In genomic region chr19:13078897-13079541, GRCh38 we compare ENCODE assay signal across 12 cellular contexts. TPM values are rescaled to one million over a fixed set of nuclear protein-coding genes. Genes with fewer than 3 reads are reported as not detected.
DNase-seq lines count a peak whose midpoint lies in the region; ATAC-seq and TF ChIP-seq lines count a peak whose summit lies in the region.
"Had no signal": no experiment of that assay in that cellular context is flagged by ENCODE, and none has a peak within 500 bp of the region (broad histone marks: within the 10 kb centered on the region; RNA-seq: fewer than 3 reads in every experiment).

No MANE protein-coding gene starts in this region.

- no peaks in the 10 kb centered on the region for H4K20me1 ChIP-seq in GM23338 (replicated peaks; ENCODE audit: insufficient read depth)

- no peaks in the 10 kb centered on the region for H3K9me3 ChIP-seq in right atrium auricular region
- H3K9me3 ChIP-seq in stomach smooth muscle (ENCODE audit: control insufficient read depth in 2 of 2, low read length in 2 of 2): no peaks in the 10 kb centered on the region

- peak overlapping the region; percentile 46 to 47 for H3K9ac ChIP-seq in stomach smooth muscle (ENCODE audit: low read length in 2 of 2)

- H3K27me3 ChIP-seq in GM23338 (ENCODE audit: insufficient read depth) (peaks cover 8% of the 10 kb centered on the region; the same call in 1 of the 2 replicates), right atrium auricular region (no peaks in the 10 kb centered on the region), stomach smooth muscle (ENCODE audit: control insufficient read depth in 1 of 2, insufficient read depth in 2 of 2, low read length in 2 of 2) (no peaks in the 10 kb centered on the region)
- H3K27me3 ChIP-seq: brain microvascular endothelial cell had no signal

- no peak overlapping the region for H3K27ac Mint-ChIP-seq in GM23338
- H3K27ac Mint-ChIP-seq: type B pancreatic cell had no signal

- H3K4me3 Mint-ChIP-seq in GM23338: no peak overlapping the region; the same call in 2 of the 3 replicates
- H3K4me3 Mint-ChIP-seq: type B pancreatic cell had no signal

- peaks cover 39% of the 10 kb centered on the region for H3K4me1 Mint-ChIP-seq in GM23338

- H3K36me3 ChIP-seq in GM23338 (ENCODE audit: insufficient read depth): no peaks in the 10 kb centered on the region
- peaks cover 17% of the 10 kb centered on the region for H3K36me3 ChIP-seq in right atrium auricular region
- peaks cover 19 to 34% of the 10 kb centered on the region in 2 donors for H3K36me3 ChIP-seq in stomach smooth muscle (ENCODE audit: control insufficient read depth in 2 of 2, insufficient read depth in 2 of 2, low read length in 2 of 2)

- H3K27ac ChIP-seq in GM23338 (ENCODE audit: low read depth): no peak overlapping the region
- H3K27ac ChIP-seq in right atrium auricular region: peak overlapping the region; percentile 78 to 86
- peak overlapping the region; percentile 80 for H3K27ac ChIP-seq in stomach smooth muscle (ENCODE audit: low read length)
- H3K27ac ChIP-seq: brain microvascular endothelial cell had no signal

- peaks cover 39% of the 10 kb centered on the region for H3K27me3 Mint-ChIP-seq in GM23338 (ENCODE audit: insufficient read depth, low read depth, poor library complexity)

- no peaks in the 10 kb centered on the region for H3K79me2 ChIP-seq in GM23338 (replicated peaks; ENCODE audit: insufficient read depth)

- H2AFZ ChIP-seq in GM23338: peak overlapping the region; percentile 66; the same call in 1 of the 2 replicates

- H3K9me3 Mint-ChIP-seq in GM23338: no peaks in the 10 kb centered on the region
- H3K9me3 Mint-ChIP-seq: type B pancreatic cell had no signal

- H3K4me3 ChIP-seq in GM23338: no peak overlapping the region
- H3K4me3 ChIP-seq in right atrium auricular region: no peak overlapping the region
- no peak overlapping the region for H3K4me3 ChIP-seq in stomach smooth muscle (ENCODE audit: low read length in 2 of 2)

- H3K9me2 ChIP-seq in GM23338 (ENCODE audit: insufficient read depth): no peaks in the 10 kb centered on the region

- ATAC-seq in GM23338 (peak; percentile 2; the same call in 1 of the 3 replicates), SK-N-SH treated with all-trans-retinoic acid at 6 μM for 48 hours (peak; percentile 45), HG02885 (IDR thresholded peaks at IDR 0.05; ENCODE audit: poor library complexity, unreplicated experiment) (no peak), GM21737 (IDR thresholded peaks at IDR 0.05; ENCODE audit: unreplicated experiment) (no peak), GM21515 (IDR thresholded peaks at IDR 0.05; ENCODE audit: unreplicated experiment) (no peak)

- H3F3A ChIP-seq in GM23338 (replicated peaks; ENCODE audit: low read depth): 0 out of 2 replicates have a peak, but pooled peaks cover 11% of the 10 kb centered on the region

- peak overlapping the region; percentile 72; the same call in 1 of the 2 replicates for H3K4me2 ChIP-seq in GM23338

- DNase-seq in GM23338 (ENCODE audit: low spot score) (peak; percentile 15), right atrium auricular region (ENCODE audit: low spot score) (no peak), D341Med (ENCODE audit: low spot score) (no peak)
- DNase-seq: brain microvascular endothelial cell; stimulated activated CD4-positive, alpha-beta T cell treated with anti-CD3 and anti-CD28 coated beads, Interleukin-2, amount 100 ng/mL, for 24 hours had no signal

- H3K36me3 Mint-ChIP-seq in GM23338 (ENCODE audit: low read depth): no peaks in the 10 kb centered on the region
- H3K36me3 Mint-ChIP-seq: type B pancreatic cell had no signal

- H3K4me1 ChIP-seq in GM23338 (ENCODE audit: insufficient read depth) (peaks cover 34% of the 10 kb centered on the region), right atrium auricular region (peaks cover 0 to 81% of the 10 kb centered on the region in 2 donors), stomach smooth muscle (ENCODE audit: control insufficient read depth, insufficient read depth, low read length) (peaks cover 65% of the 10 kb centered on the region)

- TF ChIP-seq CTCF in GM23338 (conservative IDR thresholded peaks at IDR 0.05; ENCODE audit: low read depth in 2 of 2) (no peak), right atrium auricular region (IDR thresholded peaks at IDR 0.05) (no peak)

TF ChIP-seq in GM23338, 12 proteins besides CTCF, POLR2A, EP300 and RAD21 (continues in another document):
- no peak for TF ChIP-seq NANOG (IDR thresholded peaks at IDR 0.05; ENCODE audit: borderline replicate concordance)
- TF ChIP-seq ZNF331 (CRISPR knock-in tag; IDR thresholded peaks at IDR 0.05; ENCODE audit: low read depth): no peak
- no peak for TF ChIP-seq STAT1 (IDR thresholded peaks at IDR 0.05; ENCODE audit: unreplicated experiment)
- no peak for TF ChIP-seq EZH2 (IDR thresholded peaks at IDR 0.05; ENCODE audit: low read depth, unreplicated experiment)
- TF ChIP-seq ETS1 (IDR thresholded peaks at IDR 0.05): no peak
- TF ChIP-seq ZNF114 (CRISPR knock-in tag; IDR thresholded peaks at IDR 0.05): no peak

TF ChIP-seq in SK-N-SH treated with all-trans-retinoic acid at 6 μM for 48 hours, 23 proteins besides CTCF, POLR2A, EP300 and RAD21:
- TF ChIP-seq ZNF70 (CRISPR knock-in tag; IDR thresholded peaks at IDR 0.05) (no peak), ZNF565 (CRISPR knock-in tag; conservative IDR thresholded peaks at IDR 0.05; ENCODE audit: low read depth) (no peak), TOX (CRISPR knock-in tag; IDR thresholded peaks at IDR 0.05; ENCODE audit: borderline replicate concordance) (no peak), CSRNP3 (CRISPR knock-in tag; IDR thresholded peaks at IDR 0.05) (no peak), TCF4 (CRISPR knock-in tag; IDR thresholded peaks at IDR 0.05; ENCODE audit: borderline replicate concordance) (no peak)

RNA-seq across cellular contexts. Expression of gene LYL1, which starts 23.6 kb away (rescaled TPM):
- 0.47 and 2.2 TPM in 2 replicates for total RNA-seq in GM23338 (2014; rRNA removed; shearing (Covaris generic))
- polyA plus RNA-seq in GM23338 (2016; fragmentation: Nextera tagmentation; extraction: Ambion mirVana): 0.77 and 1.2 TPM in 2 replicates
- total RNA-seq in right atrium auricular region: 10 to 100 TPM; 10.2 to 15.3 TPM
- total RNA-seq: Calu3 had no signal

RNA-seq across cellular contexts. Expression of gene TRMT1, which starts 37.5 kb away (rescaled TPM):
- 76.4 and 88.6 TPM in 2 replicates for total RNA-seq in GM23338 (2014; rRNA removed; shearing (Covaris generic))
- polyA plus RNA-seq in GM23338 (2016; fragmentation: Nextera tagmentation; extraction: Ambion mirVana): 90.1 and 92.6 TPM in 2 replicates
- total RNA-seq in right atrium auricular region: 10 to 100 TPM; 13.6 to 15.0 TPM

RNA-seq across cellular contexts. Expression of gene NACC1, which starts 39.0 kb away (rescaled TPM):
- total RNA-seq in GM23338 (2014; rRNA removed; shearing (Covaris generic)): 203 and 260 TPM in 2 replicates
- polyA plus RNA-seq in GM23338 (2016; fragmentation: Nextera tagmentation; extraction: Ambion mirVana): 12.4 and 16.1 TPM in 2 replicates
- total RNA-seq in right atrium auricular region: 10 to 100 TPM; 25.4 to 27.3 TPM

Comparison
In these comparisons a context has a peak if more than half of its experiments do, and no peak if none do; other contexts are left out.
1. ATAC-seq: peak in GM23338 (single experiment) and SK-N-SH treated with all-trans-retinoic acid at 6 μM for 48 hours (single experiment); none in HG02885 (single experiment), GM21737 (single experiment) and GM21515 (single experiment).